21 cellular contexts compared by ENCODE assay signal in genomic region chr21:43907751-43908150, GRCh38.
"Had no signal": no experiment of that assay in that cellular context is flagged by ENCODE, and none has a peak within 500 bp of the region (broad histone marks: within the 10 kb centered on the region; RNA-seq: fewer than 3 reads in every experiment).

No MANE protein-coding gene starts in this region.

- ATAC-seq: activated T-cell treated with anti-CD3 and anti-CD28 coated beads, Interleukin-2, amount 50 U/mL, for 72 hours; body of pancreas; left ventricle myocardium superior; sciatic nerve; stimulated activated naive CD8-positive, alpha-beta T cell treated with anti-CD3 and anti-CD28 coated beads, Interleukin-15, Interleukin-2, amounts not matched to agents 100 U/mL and 50 U/mL, for 24 hours; upper lobe of right lung; WTC11 had no signal

- H3K27me3 ChIP-seq: body of pancreas, upper lobe of right lung had no signal

- H3K9me3 ChIP-seq: body of pancreas, upper lobe of right lung had no signal

- H3K27ac ChIP-seq: body of pancreas, upper lobe of right lung had no signal

- H3K9me3 Mint-ChIP-seq: WTC11 had no signal

- DNase-seq: activated CD4-positive, alpha-beta T cell treated with anti-CD3 and anti-CD28 coated beads, Interleukin-2, amount 50 U/mL, for 48 hours; activated naive CD4-positive, alpha-beta T cell treated with anti-CD3 and anti-CD28 coated beads, Interleukin-2, amount 50 U/mL, for 16 hours; activated T-cell treated with anti-CD3 and anti-CD28 coated beads, Interleukin-2, amount 50 U/mL, for 72 hours; anterior cingulate cortex; body of pancreas; dermis blood vessel endothelial cell; effector CD8-positive, alpha-beta T cell; foreskin melanocyte; kidney glomerular epithelial cell; left ventricle myocardium superior; mammary epithelial cell; stimulated activated CD4-positive, alpha-beta T cell treated with anti-CD3 and anti-CD28 coated beads, Interleukin-15, amount 100 ng/mL, for 24 hours; stimulated activated CD4-positive, alpha-beta T cell treated with anti-CD3 and anti-CD28 coated beads, Interleukin-2, amount 100 ng/mL, for 48 hours; stimulated activated naive CD8-positive, alpha-beta T cell treated with anti-CD3 and anti-CD28 coated beads, Interleukin-15, Interleukin-2, amounts not matched to agents 100 U/mL and 50 U/mL, for 24 hours; T-helper 9 cell; upper lobe of right lung had no signal

- H3K27ac Mint-ChIP-seq: activated T-cell treated with anti-CD3 and anti-CD28 coated beads, Interleukin-2, amount 50 U/mL, for 72 hours; mesothelial cell of epicardium; WTC11 had no signal

- H3K36me3 Mint-ChIP-seq: WTC11 had no signal

- H3K4me3 ChIP-seq: body of pancreas, smooth muscle cell, upper lobe of right lung had no signal

- H3K4me3 Mint-ChIP-seq: activated T-cell treated with anti-CD3 and anti-CD28 coated beads, Interleukin-2, amount 50 U/mL, for 72 hours; mesothelial cell of epicardium; nephron; WTC11 had no signal

- H3K4me2 ChIP-seq: smooth muscle cell had no signal
